8 cellular contexts compared by ENCODE assay signal in genomic region chr14:24300326-24300980, GRCh38. TPM values are rescaled to one million over a fixed set of nuclear protein-coding genes. Genes with fewer than 3 reads are reported as not detected.
DNase-seq lines count a peak whose midpoint lies in the region; ATAC-seq and TF ChIP-seq lines count a peak whose summit lies in the region.

No MANE protein-coding gene starts in this region.

- H3K9me3 Mint-ChIP-seq in activated T-cell treated with anti-CD3 and anti-CD28 coated beads, Interleukin-2, amount 50 U/mL, for 72 hours: no peaks in the 10 kb centered on the region

- H3K27me3 Mint-ChIP-seq in activated T-cell treated with anti-CD3 and anti-CD28 coated beads, Interleukin-2, amount 50 U/mL, for 72 hours (ENCODE audit: low read depth): no peaks in the 10 kb centered on the region

- TF ChIP-seq POLR2A in lower leg skin (IDR thresholded peaks at IDR 0.05): no peak

- peaks cover 58% of the 10 kb centered on the region for H3K4me1 Mint-ChIP-seq in activated T-cell treated with anti-CD3 and anti-CD28 coated beads, Interleukin-2, amount 50 U/mL, for 72 hours (ENCODE audit: low read depth)

- ATAC-seq in activated T-cell treated with anti-CD3 and anti-CD28 coated beads, Interleukin-2, amount 50 U/mL, for 72 hours (replicated peaks in 1 of 2): no peak
- no peak for ATAC-seq in GM21360 (IDR thresholded peaks at IDR 0.05; ENCODE audit: unreplicated experiment)

- no peak for DNase-seq in activated T-cell treated with anti-CD3 and anti-CD28 coated beads, Interleukin-2, amount 50 U/mL, for 72 hours
- DNase-seq in activated T-cell treated with anti-CD3 and anti-CD28 coated beads, Interleukin-2, amount 50 U/mL, for 48 hours: no peak
- DNase-seq in astrocyte of the spinal cord (ENCODE audit: low read depth, low spot score): no peak
- peak in 1 of 2 donors; percentile 70 for DNase-seq in lower leg skin (ENCODE audit: low spot score in 2 of 2)
- DNase-seq in tibial artery: no peak
- no peak for DNase-seq in NCI-H2171 treated with DMSO at 0.1 percent for 48 hours (lab: John Stamatoyannopoulos, UW)
- no peak for DNase-seq in HT-29 (ENCODE audit: low spot score)

- H3K4me1 ChIP-seq in tibial artery: peaks cover 0 to 34% (median 25%) of the 10 kb centered on the region in 4 donors

- H3K36me3 ChIP-seq in tibial artery: peaks cover 49 to 54% (median 51%) of the 10 kb centered on the region in 3 donors

- H3K27ac ChIP-seq in tibial artery: peak overlapping the region; percentile 76 to 85

- in situ Hi-C loops in astrocyte of the spinal cord (cut with HindIII; ENCODE audit: low sequenced_read_pairs): no loop called here

- H3K4me3 Mint-ChIP-seq in activated T-cell treated with anti-CD3 and anti-CD28 coated beads, Interleukin-2, amount 50 U/mL, for 72 hours: peak overlapping the region; percentile 92 to 94

- peaks cover 5 to 33% of the 10 kb centered on the region in 2 donors for H3K36me3 Mint-ChIP-seq in activated T-cell treated with anti-CD3 and anti-CD28 coated beads, Interleukin-2, amount 50 U/mL, for 72 hours (ENCODE audit: insufficient read depth in 2 of 2)

- 25 to 29% methylated on average over 16 of the region's 16 CpGs for WGBS in lower leg skin, 2 donors

- H3K4me3 ChIP-seq in astrocyte of the spinal cord (ENCODE audit: low read depth, low read length) (peak overlapping the region; percentile 92), lower leg skin (ENCODE audit: low read depth, poor library complexity, severe bottlenecking) (peak overlapping the region; percentile 85), tibial artery (peak overlapping the region; percentile 91 to 96)

- H3K27me3 ChIP-seq in tibial artery: no peaks in the 10 kb centered on the region

- H3K9me3 ChIP-seq in tibial artery: no peaks in the 10 kb centered on the region

- intact Hi-C loops in lower leg skin (cut with DNase I; ENCODE audit: low total_unique reads) (no loop called here), tibial artery (cut with DNase I; ENCODE audit: low total_unique reads) (no loop called here)

- H3K27ac Mint-ChIP-seq in activated T-cell treated with anti-CD3 and anti-CD28 coated beads, Interleukin-2, amount 50 U/mL, for 72 hours: no peak overlapping the region

- TF ChIP-seq CTCF in astrocyte of the spinal cord (IDR thresholded peaks at IDR 0.05; ENCODE audit: low read depth, low read length) (no peak), lower leg skin (IDR thresholded peaks at IDR 0.05) (no peak), tibial artery (IDR thresholded peaks at IDR 0.05) (no peak)

RNA-seq across cellular contexts. Expression of gene NOP9, which starts 0.8 kb away (rescaled TPM):
- 10 to 100 TPM; 31.7 to 34.0 TPM for total RNA-seq in activated T-cell treated with anti-CD3 and anti-CD28 coated beads, Interleukin-2, amount 50 U/mL, for 72 hours
- total RNA-seq in lower leg skin: 10 to 100 TPM; 13.8 to 20.4 (median 17.6) TPM
- total RNA-seq in HT-29 (2014; rRNA removed; shearing (Covaris generic)): 26.8 and 27.7 TPM in 2 replicates

RNA-seq across cellular contexts. Expression of gene DHRS1, which starts 0.9 kb away (rescaled TPM):
- total RNA-seq in activated T-cell treated with anti-CD3 and anti-CD28 coated beads, Interleukin-2, amount 50 U/mL, for 72 hours: 10 to 100 TPM; 28.5 to 29.0 TPM
- total RNA-seq in lower leg skin: 100 to 1,000 TPM in 1 of 4 donors, 10 to 100 TPM in 3; 55.0 to 112 (median 90.6) TPM
- total RNA-seq in HT-29 (2014; rRNA removed; shearing (Covaris generic)): 19.7 and 20.1 TPM in 2 replicates

RNA-seq across cellular contexts. Expression of gene CIDEB, which starts 7.3 kb away (rescaled TPM):
- 10 to 100 TPM; 11.6 to 12.9 TPM for total RNA-seq in activated T-cell treated with anti-CD3 and anti-CD28 coated beads, Interleukin-2, amount 50 U/mL, for 72 hours
- 10 to 100 TPM; 10.6 to 29.8 (median 25.1) TPM for total RNA-seq in lower leg skin
- total RNA-seq in HT-29 (2014; rRNA removed; shearing (Covaris generic)): 0.31 and 2.3 TPM in 2 replicates

RNA-seq across cellular contexts. Expression of gene LTB4R2, which starts 9.5 kb away (rescaled TPM):
- 10 to 100 TPM; 21.5 to 23.4 TPM for total RNA-seq in activated T-cell treated with anti-CD3 and anti-CD28 coated beads, Interleukin-2, amount 50 U/mL, for 72 hours
- total RNA-seq in lower leg skin: 100 to 1,000 TPM in 3 of 4 donors, 10 to 100 TPM in 1; 88.1 to 173 (median 147) TPM
- total RNA-seq in HT-29 (2014; rRNA removed; shearing (Covaris generic)): 13.3 and 16.5 TPM in 2 replicates

RNA-seq across cellular contexts. Expression of gene LTB4R, which starts 10.8 kb away (rescaled TPM):
- 10 to 100 TPM; 27.1 to 28.5 TPM for total RNA-seq in activated T-cell treated with anti-CD3 and anti-CD28 coated beads, Interleukin-2, amount 50 U/mL, for 72 hours
- 100 to 1,000 TPM in 1 of 4 donors, 10 to 100 TPM in 3; 58.9 to 118 (median 70.9) TPM for total RNA-seq in lower leg skin
- 9.8 and 10.6 TPM in 2 replicates for total RNA-seq in HT-29 (2014; rRNA removed; shearing (Covaris generic))
